In genomic region chr9:69546265-69546664, GRCh38 we compare ENCODE assay signal across 8 cellular contexts.
DNase-seq lines count a peak whose midpoint lies in the region; ATAC-seq and TF ChIP-seq lines count a peak whose summit lies in the region.

No MANE protein-coding gene starts in this region.

- 73 to 81% methylated on average over 4 of the region's 4 CpGs for WGBS in lower leg skin, 2 donors

- in situ Hi-C loops in Caki2 (cut with HindIII; ENCODE audit: low pct_unique_long_range_greater_than_20kb, low sequenced_read_pairs), result no loop called here

- intact Hi-C loops in lower leg skin (cut with DNase I; ENCODE audit: low total_unique reads), result no loop called here

- DNase-seq in Caki2 (ENCODE audit: low read depth) (peak; percentile 30), UCSD-AML1 (lab: John Stamatoyannopoulos, UW; ENCODE audit: unreplicated experiment) (peak; percentile 12), kidney glomerular epithelial cell (lab: John Stamatoyannopoulos, UW) (peak; percentile 13), lower leg skin (ENCODE audit: low spot score in 2 of 2) (no peak)

- TF ChIP-seq CTCF in LNCAP (IDR thresholded peaks at IDR 0.05) (peak; percentile 20; the same call in 1 of the 2 replicates), lower leg skin (IDR thresholded peaks at IDR 0.05) (no peak)

- ATAC-seq in HG03175 (IDR thresholded peaks at IDR 0.05; ENCODE audit: unreplicated experiment) (no peak), GM19035 (IDR thresholded peaks at IDR 0.05; ENCODE audit: unreplicated experiment) (no peak), HG03159 (IDR thresholded peaks at IDR 0.05; ENCODE audit: unreplicated experiment) (no peak)

- no peak overlapping the region for H3K4me3 ChIP-seq in lower leg skin (ENCODE audit: low read depth, poor library complexity, severe bottlenecking)

- no peak for TF ChIP-seq POLR2A in lower leg skin (IDR thresholded peaks at IDR 0.05)

Comparison
In these comparisons a context has a peak if more than half of its experiments do, and no peak if none do; other contexts are left out.
1. DNase-seq: peak in Caki2 (single experiment), UCSD-AML1 (single experiment) and kidney glomerular epithelial cell (single experiment); none in lower leg skin (0 of 2).